ENCODE assay signal across 23 cellular contexts in genomic region chr10:80522756-80523363, GRCh38. TPM values are rescaled to one million over a fixed set of nuclear protein-coding genes. Genes with fewer than 3 reads are reported as not detected.
DNase-seq lines count a peak whose midpoint lies in the region; ATAC-seq, FAIRE-seq and TF ChIP-seq lines count a peak whose summit lies in the region.
"Had no signal": no experiment of that assay in that cellular context is flagged by ENCODE, and none has a peak within 500 bp of the region (broad histone marks: within the 10 kb centered on the region; RNA-seq: fewer than 3 reads in every experiment).

No MANE protein-coding gene starts in this region.

- no peak overlapping the region for H2AFZ ChIP-seq in H1 (ENCODE audit: low read length)

- peak overlapping the region; percentile 78 for H3K27ac Mint-ChIP-seq in CD8-positive, alpha-beta T cell
- H3K27ac Mint-ChIP-seq: H9 had no signal

- H3K23ac ChIP-seq in H1 (ENCODE audit: insufficient read length), result no peak overlapping the region

- H3K79me1 ChIP-seq in H1 (ENCODE audit: low read depth, low read length), result no peaks in the 10 kb centered on the region

- intact Hi-C loops in CD8-positive, alpha-beta T cell (cut with DNase I, micrococcal nuclease), result loop anchor here in 1 of 2 experiments (10.0 kb wide), 1 partner anchor 318 kb away; the partner anchor contains the start of gene ANXA11

- CTCF ChIA-PET in A549 (lab: Yijun Ruan, JAX), result interaction anchor here (1.3 to 2.1 kb wide), 2 partner anchors 17 to 78 kb away, joined by 6 to 7 read pairs; no protein-coding TSS in a partner anchor
- CTCF ChIA-PET in CD8-positive, alpha-beta T cell (lab: Charles Lee), result no interaction called here
- CTCF ChIA-PET in H1 (lab: Charles Lee; ENCODE audit: partially characterized antibody), result interaction anchor here (0.9 to 1.5 kb wide), 3 partner anchors 12 to 78 kb away, joined by 3 to 4 read pairs (median 4); no protein-coding TSS in a partner anchor

- H3K9me3 Mint-ChIP-seq in CD8-positive, alpha-beta T cell, result no peaks in the 10 kb centered on the region
- H3K9me3 Mint-ChIP-seq: H9 had no signal

- peak overlapping the region in 1 of 2 experiments; percentile 62; a peak in 3 of 6 replicates for H3K27ac ChIP-seq in A549
- no peak overlapping the region for H3K27ac ChIP-seq in CD8-positive, alpha-beta T cell (ENCODE audit: low read depth, low read length)
- H3K27ac ChIP-seq in H1 (ENCODE audit: low read depth, low read length), result no peak overlapping the region
- H3K27ac ChIP-seq: coronary artery, left ventricle myocardium inferior, right atrium auricular region, SJCRH30, upper lobe of right lung had no signal

- H3K4ac ChIP-seq in H1 (replicated peaks; ENCODE audit: insufficient read length, low read depth, low read length), result no peak overlapping the region

- peaks cover 51% of the 10 kb centered on the region for H3K4me1 Mint-ChIP-seq in CD8-positive, alpha-beta T cell (ENCODE audit: low read depth)

- H2AK5ac ChIP-seq in H1 (ENCODE audit: low read depth, low read length), result no peak overlapping the region

- H3K9ac ChIP-seq in H1 (replicated peaks in 1 of 4; ENCODE audit: extremely low read depth in 1 of 4, low read depth in 3 of 4, low read length in 3 of 4), result no peak overlapping the region

- no peaks in the 10 kb centered on the region for H3K27me3 ChIP-seq in CD8-positive, alpha-beta T cell (ENCODE audit: insufficient read depth, low read length)
- no peaks in the 10 kb centered on the region for H3K27me3 ChIP-seq in H1 (replicated peaks in 1 of 4; ENCODE audit: control insufficient read depth in 3 of 4, extremely low read depth in 1 of 4, insufficient read depth in 3 of 4, low read length in 3 of 4)
- H3K27me3 ChIP-seq: right atrium auricular region, SJCRH30, upper lobe of right lung had no signal

- no peak for FAIRE-seq in A549 (lab: Jason Lieb, UNC)
- FAIRE-seq in H1 (lab: Jason Lieb, UNC), result no peak
- FAIRE-seq: GM18507, TTC549 had no signal

- H3K4me1 ChIP-seq in A549 (peaks cover 68% of the 10 kb centered on the region), H1 (replicated peaks in 1 of 4; ENCODE audit: control insufficient read depth in 3 of 4, insufficient read depth in 4 of 4, low read length in 3 of 4) (peaks cover 0 to 2% (median 0%) of the 10 kb centered on the region in 4 experiments; a peak in 3 of 7 replicates)
- H3K4me1 ChIP-seq in CD8-positive, alpha-beta T cell (ENCODE audit: insufficient read depth, low read length), result peaks cover 41% of the 10 kb centered on the region
- H3K4me1 ChIP-seq: SJCRH30 had no signal

- no peak overlapping the region for H2BK15ac ChIP-seq in H1 (ENCODE audit: low read length)

- TF ChIP-seq CTCF in A549 (IDR thresholded peaks at IDR 0.05) (no peak), H1 (IDR thresholded peaks at IDR 0.05; ENCODE audit: control extremely low read depth in 1 of 3, insufficient read depth in 1 of 3, low read depth in 1 of 3, low read length in 3 of 3) (no peak)
- TF ChIP-seq CTCF in CD8-positive, alpha-beta T cell (IDR thresholded peaks at IDR 0.05), result no peak

- peaks cover 0 to 4% of the 10 kb centered on the region in 2 experiments for H4K20me1 ChIP-seq in H1 (replicated peaks in 1 of 2; ENCODE audit: control insufficient read depth in 1 of 2, insufficient read depth in 2 of 2, low read length in 2 of 2)

- TF ChIP-seq EP300 in A549 (IDR thresholded peaks at IDR 0.05) (no peak), H1 (IDR thresholded peaks at IDR 0.05; ENCODE audit: borderline replicate concordance in 1 of 2, low read depth in 2 of 2, low read length in 2 of 2) (no peak)

- H3K9me3 ChIP-seq in A549, result no peaks in the 10 kb centered on the region
- no peaks in the 10 kb centered on the region for H3K9me3 ChIP-seq in CD8-positive, alpha-beta T cell (ENCODE audit: low read length)
- H3K9me3 ChIP-seq in H1 (ENCODE audit: insufficient read depth in 2 of 2, low read depth in 1 of 2, low read length in 1 of 2), result no peaks in the 10 kb centered on the region
- H3K9me3 ChIP-seq: left ventricle myocardium inferior, right atrium auricular region, SJCRH30, upper lobe of right lung had no signal

- no peaks in the 10 kb centered on the region for H3K23me2 ChIP-seq in H1 (ENCODE audit: low read depth, low read length)

- H3K36me3 Mint-ChIP-seq in CD8-positive, alpha-beta T cell, result peaks cover 35% of the 10 kb centered on the region

- no peak overlapping the region for H3K4me2 ChIP-seq in A549
- no peak overlapping the region for H3K4me2 ChIP-seq in H1 (ENCODE audit: insufficient read depth in 1 of 2, low read depth in 2 of 2, low read length in 2 of 2)

- H2BK20ac ChIP-seq in H1 (ENCODE audit: low read length), result no peak overlapping the region

- WGBS in A549 (ENCODE audit: missing lambda C conversion rate), result 80% methylated on average over 8 of the region's 8 CpGs
- WGBS in H1 (ENCODE audit: extremely low coverage in 1 of 2, insufficient coverage in 1 of 2, insufficient read length in 1 of 2, insufficient replicate concordance in 2 of 2, low coverage in 1 of 2, low lambda C conversion rate in 2 of 2, missing lambda C conversion rate in 1 of 2), 2 experiments, result 89% methylated on average over 8 of the region's 8 CpGs; no CpG with 5 or more reads in 1 of the 2 experiments

- H2BK5ac ChIP-seq in H1 (ENCODE audit: low read depth, low read length), result no peak overlapping the region

- H3K27me3 Mint-ChIP-seq in CD8-positive, alpha-beta T cell (ENCODE audit: low read depth), result no peaks in the 10 kb centered on the region

- POLR2A ChIA-PET in A549 (lab: Yijun Ruan, JAX) (no interaction called here), H1 (lab: Charles Lee; ENCODE audit: partially characterized antibody) (interaction anchor here (1.6 kb wide), 1 partner anchor 60 kb away, joined by 3 read pairs; no protein-coding TSS in a partner anchor)
- POLR2A ChIA-PET in CD8-positive, alpha-beta T cell (lab: Charles Lee), result no interaction called here

- H2BK120ac ChIP-seq in H1 (replicated peaks; ENCODE audit: low read depth, low read length), result no peak overlapping the region

- no peak overlapping the region for H4K8ac ChIP-seq in H1 (ENCODE audit: extremely low read depth, insufficient read depth, low read length)

- no peak for DNase-seq in A549 (ENCODE audit: low read depth in 1 of 2, low spot score in 1 of 2)
- DNase-seq in CD8-positive, alpha-beta T cell, result peak in 1 of 7 experiments; percentile 28
- DNase-seq in NCI-H69 (lab: John Stamatoyannopoulos, UW), result peak; percentile 55
- DNase-seq in H1 (ENCODE audit: low read depth in 1 of 2, low spot score in 2 of 2), result no peak
- no peak for DNase-seq in DMS153 (lab: John Stamatoyannopoulos, UW)
- DNase-seq: GF-D8; H9; hippocampal formation; left ventricle myocardium inferior; NCI-H2029; SJCRH30; stimulated activated CD4-positive, alpha-beta T cell treated with anti-CD3 and anti-CD28 coated beads, Interleukin-1b, Interleukin-23, amount 100 ng/mL, for 48 hours; stimulated activated CD8-positive, alpha-beta memory T cell treated with anti-CD3 and anti-CD28 coated beads, Interleukin-4, amount 100 ng/mL, for 48 hours; upper lobe of right lung had no signal

- H3K4me3 Mint-ChIP-seq in CD8-positive, alpha-beta T cell, result no peak overlapping the region
- H3K4me3 Mint-ChIP-seq: H9 had no signal

- H3K79me2 ChIP-seq in H1 (ENCODE audit: control insufficient read depth in 1 of 2, insufficient read depth in 2 of 2, low read length in 2 of 2), result no peaks in the 10 kb centered on the region

- no peak overlapping the region for H4K5ac ChIP-seq in H1 (ENCODE audit: insufficient read length, low read depth, low read length)

- peaks cover 21% of the 10 kb centered on the region for H3K36me3 ChIP-seq in CD8-positive, alpha-beta T cell (ENCODE audit: insufficient read depth, low read length)
- H3K36me3 ChIP-seq in H1 (ENCODE audit: control insufficient read depth in 2 of 4, insufficient read depth in 4 of 4, low read length in 3 of 4), result peaks cover 0 to 8% (median 1%) of the 10 kb centered on the region in 4 experiments; a peak in 4 of 8 replicates

- no peak for TF ChIP-seq RAD21 in A549 (conservative IDR thresholded peaks at IDR 0.05 in 1 of 2, IDR thresholded peaks at IDR 0.05 in 1 of 2)
- TF ChIP-seq RAD21 in H1 (IDR thresholded peaks at IDR 0.05 in 1 of 2, conservative IDR thresholded peaks at IDR 0.05 in 1 of 2; ENCODE audit: low read depth in 2 of 2, low read length in 2 of 2), result no peak

- no peak overlapping the region for H3K56ac ChIP-seq in H1 (replicated peaks; ENCODE audit: insufficient read length, low read depth, low read length)

- no peak overlapping the region for H3K4me3 ChIP-seq in A549
- no peak overlapping the region for H3K4me3 ChIP-seq in CD8-positive, alpha-beta T cell (ENCODE audit: low read depth, low read length)
- no peak overlapping the region for H3K4me3 ChIP-seq in H1 (ENCODE audit: extremely low read depth in 1 of 4, insufficient read depth in 2 of 4, low read depth in 3 of 4, low read length in 4 of 4)
- H3K4me3 ChIP-seq: coronary artery, left ventricle myocardium inferior, right atrium auricular region, SJCRH30, upper lobe of right lung had no signal

- no peak overlapping the region for H4K91ac ChIP-seq in H1 (replicated peaks; ENCODE audit: insufficient read length, low read length)

- H2BK12ac ChIP-seq in H1 (ENCODE audit: low read depth, low read length), result no peak overlapping the region

- H3K18ac ChIP-seq in H1 (ENCODE audit: extremely low read depth, low read length), result no peak overlapping the region

- ATAC-seq in A549 (peak in 1 of 2 experiments; percentile 10; a peak in 3 of 6 replicates), GM19395 (IDR thresholded peaks at IDR 0.05; ENCODE audit: unreplicated experiment) (no peak), HG03565 (IDR thresholded peaks at IDR 0.05; ENCODE audit: unreplicated experiment) (no peak), HG03108 (IDR thresholded peaks at IDR 0.05; ENCODE audit: unreplicated experiment) (no peak)
- ATAC-seq in CD8-positive, alpha-beta T cell, result peak; percentile 35

- H3K14ac ChIP-seq in H1 (ENCODE audit: insufficient read length), result no peak overlapping the region

- TF ChIP-seq POLR2A in A549 (IDR thresholded peaks at IDR 0.05; ENCODE audit: low read length), result no peak
- TF ChIP-seq POLR2A in H1 (IDR thresholded peaks at IDR 0.05; ENCODE audit: control extremely low read depth in 1 of 2, low read depth in 2 of 2, low read length in 2 of 2), result no peak

RNA-seq across cellular contexts. Expression of gene SH2D4B, which starts 14.8 kb away (rescaled TPM):
- polyA plus RNA-seq in A549 (2011; rRNA removed), result 0.01 and 0.04 TPM in 2 replicates
- polyA plus RNA-seq in A549 (2012; cell fraction: cytosol; rRNA removed), result 0.01 TPM in 1 of 2 replicates, not detected in the other
- polyA plus RNA-seq in A549 (2012; cell fraction: nucleus; rRNA removed), result 0.02 and 0.04 TPM in 2 replicates
- polyA plus RNA-seq in A549 (2017; fragmentation: RNase III; extraction: RNeasy Plus Mini Kit Qiagen cat#74134 plus additional on column Dnase treatment), result 0.03 to 0.12 TPM (median 0.03 TPM) in 3 replicates
- polyA minus RNA-seq in A549 (2011; rRNA and poly(A)+ RNA removed), result 0.10 and 0.25 TPM in 2 replicates
- under 1 TPM in 1 of 2 experiments, not detected in 1; 0.36 TPM for total RNA-seq in CD8-positive, alpha-beta T cell
- 0.10 and 0.13 TPM in 2 replicates for total RNA-seq in H1 (2021; fragmentation: NEBNext Ultra II Directional; extraction: Animal tissue kit (Norgen Biotek cat#: 25700))
- 0.06 TPM in 1 of 2 replicates, not detected in the other for polyA plus RNA-seq in H1 (2011; rRNA removed)
- 0.04 TPM for polyA plus RNA-seq in H1 (2011; cell fraction: cytosol; rRNA removed)
- polyA plus RNA-seq in H1 (2011; cell fraction: nucleus; rRNA removed), result not detected
- polyA plus RNA-seq in H1 (2012, experiment 1 of 2), result 0.09 to 0.12 TPM in 2 of 4 replicates, not detected in the others
- polyA plus RNA-seq in H1 (2012, experiment 2 of 2), result not detected
- polyA plus RNA-seq in H1 (2013, experiment 1 of 2), result 0.04 TPM
- 0.02 TPM for polyA plus RNA-seq in H1 (2013, experiment 2 of 2)
- polyA minus RNA-seq in H1 (2011; rRNA and poly(A)+ RNA removed), result 0.09 TPM in 1 of 2 replicates, not detected in the other
- not detected for polyA minus RNA-seq in H1 (2011; cell fraction: cytosol; rRNA and poly(A)+ RNA removed)
- polyA minus RNA-seq in H1 (2011; cell fraction: nucleus; rRNA and poly(A)+ RNA removed), result not detected
- total RNA-seq: fibroblast of lung, left ventricle myocardium inferior, SJCRH30 had no signal
- polyA plus RNA-seq: BJ, fibroblast of lung had no signal

Comparison
In these comparisons a context has a peak if more than half of its experiments do, and no peak if none do; other contexts are left out.
1. Of the 18 proteins assayed by ChIP-seq in both H1 and A549: peak only in H1: MAX; only in A549: none; in both: none; in neither: 17.